13 cellular contexts compared by ENCODE assay signal in genomic region chr3:37904614-37905047, GRCh38. TPM values are rescaled to one million over a fixed set of nuclear protein-coding genes. Genes with fewer than 3 reads are reported as not detected.
DNase-seq lines count a peak whose midpoint lies in the region; ATAC-seq and TF ChIP-seq lines count a peak whose summit lies in the region.
"Had no signal": no experiment of that assay in that cellular context is flagged by ENCODE, and none has a peak within 500 bp of the region (broad histone marks: within the 10 kb centered on the region; RNA-seq: fewer than 3 reads in every experiment).

No MANE protein-coding gene starts in this region.

- intact Hi-C loops in PC-9 (cut with micrococcal nuclease; ENCODE audit: unreplicated experiment), result no loop called here

- no peak overlapping the region for H3K4me2 ChIP-seq in PC-9

- H3K4me3 Mint-ChIP-seq in endothelial cell (ENCODE audit: unreplicated experiment) (no peak overlapping the region), neural crest cell (peak overlapping the region; percentile 1)
- no peak overlapping the region for H3K4me3 Mint-ChIP-seq in naive thymus-derived CD8-positive, alpha-beta T cell
- H3K4me3 Mint-ChIP-seq: activated naive CD4-positive, alpha-beta T cell treated with anti-CD3 and anti-CD28 coated beads, Interleukin-2, amount 10 ng/mL, durations not matched to agents 7 days and 5 days; stimulated activated naive CD8-positive, alpha-beta T cell treated with anti-CD3 and anti-CD28 coated beads, Interleukin-15, Interleukin-2, amounts not matched to agents 100 ng/mL and 50 ng/mL, for 24 hours had no signal

- no peak for ATAC-seq in naive thymus-derived CD8-positive, alpha-beta T cell
- ATAC-seq: mucosa of descending colon had no signal

- H3K36me3 Mint-ChIP-seq in endothelial cell (ENCODE audit: low read depth, unreplicated experiment) (peaks cover 11% of the 10 kb centered on the region), neural crest cell (ENCODE audit: low read depth) (peaks cover 8% of the 10 kb centered on the region)
- H3K36me3 Mint-ChIP-seq in naive thymus-derived CD8-positive, alpha-beta T cell, result no peaks in the 10 kb centered on the region
- H3K36me3 Mint-ChIP-seq: activated naive CD4-positive, alpha-beta T cell treated with anti-CD3 and anti-CD28 coated beads, Interleukin-2, amount 10 ng/mL, durations not matched to agents 7 days and 5 days; CD8-positive, alpha-beta memory T cell had no signal

- H3K9me3 Mint-ChIP-seq in endothelial cell (ENCODE audit: unreplicated experiment), result no peaks in the 10 kb centered on the region
- H3K9me3 Mint-ChIP-seq in neural crest cell, result no peaks in the 10 kb centered on the region
- H3K9me3 Mint-ChIP-seq in naive thymus-derived CD8-positive, alpha-beta T cell, result no peaks in the 10 kb centered on the region
- H3K9me3 Mint-ChIP-seq: activated naive CD4-positive, alpha-beta T cell treated with anti-CD3 and anti-CD28 coated beads, Interleukin-2, amount 10 ng/mL, durations not matched to agents 7 days and 5 days; CD8-positive, alpha-beta memory T cell; stimulated activated naive CD8-positive, alpha-beta T cell treated with anti-CD3 and anti-CD28 coated beads, Interleukin-15, Interleukin-2, amounts not matched to agents 100 ng/mL and 50 ng/mL, for 24 hours had no signal

- no peaks in the 10 kb centered on the region for H3F3A ChIP-seq in PC-9 (ENCODE audit: insufficient read depth, low read depth)

- POLR2A ChIA-PET in PC-9 (lab: Charles Lee; ENCODE audit: unreplicated experiment), result no interaction called here
- POLR2A ChIA-PET in naive thymus-derived CD8-positive, alpha-beta T cell (lab: Charles Lee), result no interaction called here

- no peak for TF ChIP-seq CTCF in AG10803 (conservative IDR thresholded peaks at IDR 0.05; ENCODE audit: low read length)
- TF ChIP-seq CTCF in PC-9 (conservative IDR thresholded peaks at IDR 0.05), result no peak
- no peak for TF ChIP-seq CTCF in endothelial cell (IDR thresholded peaks at IDR 0.05; ENCODE audit: unreplicated experiment)
- TF ChIP-seq CTCF in neural crest cell (conservative IDR thresholded peaks at IDR 0.05), result no peak

- H3K9me3 ChIP-seq in PC-9 (ENCODE audit: insufficient read depth, low read depth), result no peaks in the 10 kb centered on the region
- H3K9me3 ChIP-seq: mucosa of descending colon had no signal

- H2AFZ ChIP-seq in PC-9, result no peak overlapping the region

- H3K9me2 ChIP-seq in PC-9 (ENCODE audit: insufficient read depth), result no peaks in the 10 kb centered on the region

- H3K27me3 Mint-ChIP-seq in endothelial cell (ENCODE audit: unreplicated experiment), result peaks cover 5% of the 10 kb centered on the region
- no peaks in the 10 kb centered on the region for H3K27me3 Mint-ChIP-seq in neural crest cell (ENCODE audit: low read depth)
- peaks cover 0 to 5% (median 2%) of the 10 kb centered on the region in 5 donors for H3K27me3 Mint-ChIP-seq in naive thymus-derived CD8-positive, alpha-beta T cell
- H3K27me3 Mint-ChIP-seq: stimulated activated naive CD8-positive, alpha-beta T cell treated with anti-CD3 and anti-CD28 coated beads, Interleukin-15, Interleukin-2, amounts not matched to agents 100 ng/mL and 50 ng/mL, for 24 hours had no signal

- no peak overlapping the region for H3K4me3 ChIP-seq in AG10803 (ENCODE audit: low read length)
- H3K4me3 ChIP-seq in PC-9, result no peak overlapping the region
- H3K4me3 ChIP-seq: mucosa of descending colon had no signal

- H3K4me1 Mint-ChIP-seq in endothelial cell (ENCODE audit: unreplicated experiment) (peaks cover 58% of the 10 kb centered on the region), neural crest cell (peaks cover 69% of the 10 kb centered on the region)
- H3K4me1 Mint-ChIP-seq in naive thymus-derived CD8-positive, alpha-beta T cell, result peaks cover 29 to 44% (median 32%) of the 10 kb centered on the region in 4 donors

- no TSS peak for BruUV-seq in PC-9 (replicated peaks; lab: Mats Ljungman, UMichigan)

- peak overlapping the region; percentile 43; the same call in 1 of the 2 replicates for H3K27ac ChIP-seq in PC-9

- 0 out of 2 replicates have a peak, but pooled peaks cover 7% of the 10 kb centered on the region for H3K4me1 ChIP-seq in PC-9 (replicated peaks; ENCODE audit: insufficient read depth)

- peak overlapping the region; percentile 1 for H3K27ac Mint-ChIP-seq in endothelial cell (ENCODE audit: unreplicated experiment)
- H3K27ac Mint-ChIP-seq in neural crest cell (ENCODE audit: unreplicated experiment), result peak overlapping the region; percentile 53
- H3K27ac Mint-ChIP-seq in naive thymus-derived CD8-positive, alpha-beta T cell, result no peak overlapping the region
- H3K27ac Mint-ChIP-seq: activated naive CD4-positive, alpha-beta T cell treated with anti-CD3 and anti-CD28 coated beads, Interleukin-2, amount 10 ng/mL, durations not matched to agents 7 days and 5 days; CD8-positive, alpha-beta memory T cell; stimulated activated naive CD8-positive, alpha-beta T cell treated with anti-CD3 and anti-CD28 coated beads, Interleukin-15, Interleukin-2, amounts not matched to agents 100 ng/mL and 50 ng/mL, for 24 hours had no signal

- CTCF ChIA-PET in PC-9 (lab: Charles Lee), result no interaction called here

- H4K20me1 ChIP-seq in PC-9 (ENCODE audit: insufficient read depth), result no peaks in the 10 kb centered on the region

- H3K27me3 ChIP-seq in PC-9 (ENCODE audit: insufficient read depth, low read depth), result no peaks in the 10 kb centered on the region

- H3K36me3 ChIP-seq in PC-9 (ENCODE audit: low read depth), result no peaks in the 10 kb centered on the region

- H3K79me2 ChIP-seq in PC-9 (ENCODE audit: low read depth), result peaks cover 44% of the 10 kb centered on the region; the same call in 1 of the 2 replicates

- peak; percentile 77 for DNase-seq in AG10803 (ENCODE audit: low read depth)
- DNase-seq in PC-9, result no peak
- no peak for DNase-seq in endothelial cell (ENCODE audit: low spot score)
- DNase-seq in neural crest cell (ENCODE audit: low read depth, low spot score), result no peak
- DNase-seq in kidney glomerular epithelial cell (lab: John Stamatoyannopoulos, UW), result no peak
- DNase-seq in naive thymus-derived CD8-positive, alpha-beta T cell, result no peak
- DNase-seq in T-helper 2 cell, result no peak
- no peak for DNase-seq in stimulated activated CD4-positive, alpha-beta T cell treated with anti-CD3 and anti-CD28 coated beads, Interleukin-4, amount 100 ng/mL, for 1 hour
- DNase-seq: activated CD4-positive, CD25-positive, alpha-beta regulatory T cell; activated naive CD4-positive, alpha-beta T cell treated with anti-CD3 and anti-CD28 coated beads, Interleukin-2, amount 10 ng/mL, durations not matched to agents 7 days and 5 days; CD8-positive, alpha-beta memory T cell; mucosa of descending colon had no signal

RNA-seq across cellular contexts. Expression of gene CTDSPL, which starts 43.0 kb away (rescaled TPM):
- 118 and 124 TPM in 2 replicates for total RNA-seq in PC-9 (2021)
- 71.4 TPM for total RNA-seq in endothelial cell (ENCODE audit: unreplicated experiment)
- total RNA-seq in neural crest cell, result 36.8 and 42.2 TPM in 2 replicates
- total RNA-seq in naive thymus-derived CD8-positive, alpha-beta T cell, result under 1 TPM; 0.58 to 0.99 TPM
- polyA plus RNA-seq in naive thymus-derived CD8-positive, alpha-beta T cell, result under 1 TPM; 0.26 to 0.45 (median 0.32) TPM
- polyA plus RNA-seq: CD8-positive, alpha-beta memory T cell had no signal

Comparison
In these comparisons a context has a peak if more than half of its experiments do, and no peak if none do; other contexts are left out.
1. H3K27ac Mint-ChIP-seq: peak in endothelial cell (single experiment) and neural crest cell (single experiment); none in naive thymus-derived CD8-positive, alpha-beta T cell (0 of 10).
2. RNA of gene CTDSPL, which starts 43.0 kb away (total RNA-seq): 118 to 124 TPM in PC-9, 71.4 TPM in endothelial cell (single experiment) and 36.8 to 42.2 TPM in neural crest cell; 0.58 to 0.99 TPM in naive thymus-derived CD8-positive, alpha-beta T cell; every median in the first group is over 10 times any median in the second.